22 cellular contexts compared by ENCODE assay signal in the genomic region with DNA sequence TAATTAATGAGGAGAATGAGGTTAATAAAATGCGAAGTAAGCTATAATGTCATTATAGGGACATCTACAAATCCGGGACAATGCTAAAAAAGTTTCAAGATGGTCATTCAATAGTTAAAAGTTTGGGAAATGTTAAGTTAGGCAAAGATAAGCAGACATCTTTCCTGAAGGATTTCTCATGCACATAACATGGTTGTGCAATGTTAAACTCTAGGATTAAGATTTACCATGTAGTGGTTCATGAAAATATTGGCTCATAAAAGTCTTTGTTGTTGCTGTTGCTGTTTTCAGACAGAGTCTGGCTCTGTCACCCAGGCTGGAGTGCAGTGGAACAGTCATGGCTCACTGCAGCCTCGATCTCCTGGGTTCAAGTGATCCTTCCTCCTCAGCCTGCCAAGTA.
A peak's percentile ranks its signal among the peaks of the same experiment; 100 is the strongest.
DNase-seq lines count a peak whose midpoint lies in the region; ATAC-seq and TF ChIP-seq lines count a peak whose summit lies in the region.
"Had no signal": no experiment of that assay in that cellular context is flagged by ENCODE, and none has a peak within 500 bp of the region (broad histone marks: within the 10 kb centered on the region; RNA-seq: fewer than 3 reads in every experiment).

No MANE protein-coding gene starts in this region.

- no peaks in the 10 kb centered on the region for H4K20me1 ChIP-seq in IMR-90 (ENCODE audit: insufficient read depth, low read length)
- H4K20me1 ChIP-seq: BLaER1 had no signal

- no peak overlapping the region for H4K91ac ChIP-seq in IMR-90 (ENCODE audit: insufficient read depth, low read depth, low read length)

- dilution Hi-C loops in IMR-90 (cut with HindIII; ENCODE audit: low sequenced_read_pairs, unreplicated experiment), result no loop called here

- no peak overlapping the region for H3K27ac ChIP-seq in IMR-90 (ENCODE audit: insufficient read depth, low read length)
- H3K27ac ChIP-seq: BLaER1 had no signal

- H3K9me3 ChIP-seq in IMR-90 (ENCODE audit: control insufficient read depth, insufficient read depth, low read length) (no peaks in the 10 kb centered on the region), adipocyte (ENCODE audit: control insufficient read depth, low read length) (no peaks in the 10 kb centered on the region)
- H3K9me3 ChIP-seq: BE2C, BLaER1 had no signal

- H3K9ac ChIP-seq in IMR-90 (ENCODE audit: low read depth, low read length), result no peak overlapping the region
- no peak overlapping the region for H3K9ac ChIP-seq in adipocyte (ENCODE audit: low read length)
- H3K9ac ChIP-seq: BLaER1 had no signal

- DNase-seq in IMR-90 (no peak), adipocyte (ENCODE audit: low read depth) (peak; percentile 7), fibroblast of villous mesenchyme (ENCODE audit: low read depth) (peak; percentile 4), hippocampal formation (lab: John Stamatoyannopoulos, UW) (no peak), left cardiac atrium (no peak)
- DNase-seq: 8988T; ACHN; BE2C; C1 segment of cervical spinal cord; CD4-positive, alpha-beta memory T cell; CD4-positive, CD25-positive, alpha-beta regulatory T cell; CD8-positive, alpha-beta memory T cell; COR-L47; DMS 273 treated with DMSO at 0.1 percent for 48 hours; DMS153; DMS53; DMS79; DND-41; EL; GDM1 had no signal

- TF ChIP-seq CTCF in IMR-90 (conservative IDR thresholded peaks at IDR 0.05; ENCODE audit: low read depth, low read length) (no peak), fibroblast of villous mesenchyme (IDR thresholded peaks at IDR 0.05; ENCODE audit: insufficient read depth, low read depth, low read length) (no peak)

- H2AK9ac ChIP-seq in IMR-90 (replicated peaks; ENCODE audit: low read depth, low read length, poor library complexity), result no peak overlapping the region

- H4K5ac ChIP-seq in IMR-90 (ENCODE audit: low read depth, low read length), result no peak overlapping the region

- H3K4me2 ChIP-seq in IMR-90 (ENCODE audit: low read depth, low read length), result no peak overlapping the region
- H3K4me2 ChIP-seq: BLaER1 had no signal

- intact Hi-C loops in IMR-90 (cut with micrococcal nuclease), result no loop called here
- intact Hi-C loops in left cardiac atrium (cut with DNase I), result no loop called here

- H2BK5ac ChIP-seq in IMR-90 (ENCODE audit: low read depth, low read length, poor library complexity, severe bottlenecking), result no peak overlapping the region

- CTCF ChIA-PET in IMR-90 (lab: Yijun Ruan, JAX), result interaction anchor here (1.0 kb wide), 1 partner anchor 487 kb away, joined by 3 read pairs; no protein-coding TSS in a partner anchor

- H2BK120ac ChIP-seq in IMR-90 (ENCODE audit: low read depth, low read length), result no peak overlapping the region

- H3K9me1 ChIP-seq in IMR-90 (ENCODE audit: insufficient read depth, low read length), result no peaks in the 10 kb centered on the region

- WGBS in IMR-90 (ENCODE audit: extremely low coverage in 2 of 2, insufficient read length in 1 of 2), 2 experiments, result no CpG with 5 or more reads among the region's 3 CpGs

- H4K8ac ChIP-seq in IMR-90 (ENCODE audit: low read depth in 2 of 2, low read length in 2 of 2), result no peak overlapping the region

- TF ChIP-seq RAD21 in IMR-90 (IDR thresholded peaks at IDR 0.05; ENCODE audit: low read length), result no peak

- H2AFZ ChIP-seq in IMR-90 (replicated peaks; ENCODE audit: low read length, poor library complexity), result no peak overlapping the region

- H3K4me1 ChIP-seq in IMR-90 (ENCODE audit: control insufficient read depth, insufficient read depth, low read length) (no peaks in the 10 kb centered on the region), adipocyte (ENCODE audit: control insufficient read depth, insufficient read depth, low read length) (no peaks in the 10 kb centered on the region)
- H3K4me1 ChIP-seq: BE2C, BLaER1 had no signal

- H3K27me3 ChIP-seq in IMR-90 (ENCODE audit: control insufficient read depth, insufficient read depth, low read length) (no peaks in the 10 kb centered on the region), adipocyte (replicated peaks; ENCODE audit: control insufficient read depth, insufficient read depth, low read length) (no peaks in the 10 kb centered on the region)
- H3K27me3 ChIP-seq: BE2C, BLaER1 had no signal

- no peak overlapping the region for H3K18ac ChIP-seq in IMR-90 (ENCODE audit: low read depth, low read length)

- no peak overlapping the region for H3K56ac ChIP-seq in IMR-90 (ENCODE audit: extremely low read depth, insufficient read depth, low read length)

- H3K14ac ChIP-seq in IMR-90 (replicated peaks; ENCODE audit: low read depth, low read length), result no peak overlapping the region

- H2AK5ac ChIP-seq in IMR-90 (ENCODE audit: low read depth, low read length), result no peak overlapping the region

- TF ChIP-seq POLR2A in IMR-90 (IDR thresholded peaks at IDR 0.05; ENCODE audit: low read depth, low read length), result no peak

- no peaks in the 10 kb centered on the region for H3K79me1 ChIP-seq in IMR-90 (ENCODE audit: low read depth in 1 of 2, low read length in 2 of 2)

- H3K36me3 ChIP-seq in IMR-90 (ENCODE audit: control insufficient read depth, insufficient read depth, low read length) (no peaks in the 10 kb centered on the region), adipocyte (ENCODE audit: control insufficient read depth, insufficient read depth, low read length, severe bottlenecking) (no peaks in the 10 kb centered on the region)
- H3K36me3 ChIP-seq: BE2C, BLaER1 had no signal

- no TSS peak for BruUV-seq in IMR-90 (replicated peaks; lab: Mats Ljungman, UMichigan)

- H2BK15ac ChIP-seq in IMR-90 (ENCODE audit: low read depth, low read length), result no peak overlapping the region

- ATAC-seq in IMR-90 (ENCODE audit: low read depth) (no peak), left cardiac atrium (no peak)
- ATAC-seq: GM12878 had no signal

- H3K4ac ChIP-seq in IMR-90 (ENCODE audit: low read depth, low read length), result no peak overlapping the region

- in situ Hi-C loops in IMR-90 (cut with MboI; ENCODE audit: low sequenced_read_pairs), result no loop called here

- H3K4me3 ChIP-seq in IMR-90 (ENCODE audit: insufficient read depth, low read depth, low read length), result no peak overlapping the region
- no peak overlapping the region for H3K4me3 ChIP-seq in adipocyte (ENCODE audit: low read length)
- H3K4me3 ChIP-seq in fibroblast of villous mesenchyme (ENCODE audit: low read depth, low read length), result no peak overlapping the region
- H3K4me3 ChIP-seq: BLaER1, GM12878 had no signal

- H3K23ac ChIP-seq in IMR-90 (ENCODE audit: low read depth, low read length), result no peak overlapping the region

- H2BK20ac ChIP-seq in IMR-90 (ENCODE audit: low read depth, low read length), result no peak overlapping the region

- POLR2A ChIA-PET in IMR-90 (lab: Charles Lee; ENCODE audit: unreplicated experiment), result no interaction called here

TF ChIP-seq in IMR-90, 13 proteins besides CTCF, POLR2A, EP300 and RAD21:
- no peak for TF ChIP-seq NFE2L2 (IDR thresholded peaks at IDR 0.05; ENCODE audit: low read depth, low read length)
- TF ChIP-seq SMC3 (IDR thresholded peaks at IDR 0.05; ENCODE audit: low read depth, low read length), result no peak
- peak; percentile 58 for TF ChIP-seq CEBPB (IDR thresholded peaks at IDR 0.05; ENCODE audit: low read depth, low read length)
- TF ChIP-seq FOS (IDR thresholded peaks at IDR 0.05; ENCODE audit: low read depth, low read length), result no peak
- TF ChIP-seq CHD1 (IDR thresholded peaks at IDR 0.05; ENCODE audit: low read depth, low read length), result no peak
- TF ChIP-seq RFX5 (IDR thresholded peaks at IDR 0.05; ENCODE audit: low read depth, low read length), result no peak
- no peak for TF ChIP-seq BHLHE40 (IDR thresholded peaks at IDR 0.05; ENCODE audit: low read depth, low read length)
- no peak for TF ChIP-seq MAZ (IDR thresholded peaks at IDR 0.05; ENCODE audit: borderline replicate concordance, low read depth, low read length)
- TF ChIP-seq MXI1 (IDR thresholded peaks at IDR 0.05; ENCODE audit: borderline replicate concordance, low read depth, low read length), result no peak
TF ChIP-seq in IMR-90: peak in this region for 1.

Comparison
In these comparisons a context has a peak if more than half of its experiments do, and no peak if none do; other contexts are left out.
1. DNase-seq: peak in adipocyte (single experiment) and fibroblast of villous mesenchyme (single experiment); none in IMR-90 (single experiment), hippocampal formation (0 of 2) and left cardiac atrium (single experiment).